In genomic region chr15:53658827-53659226, GRCh38 we compare ENCODE assay signal across 17 cellular contexts.
DNase-seq lines count a peak whose midpoint lies in the region; ATAC-seq, FAIRE-seq and TF ChIP-seq lines count a peak whose summit lies in the region.
"Had no signal": no experiment of that assay in that cellular context is flagged by ENCODE, and none has a peak within 500 bp of the region (broad histone marks: within the 10 kb centered on the region; RNA-seq: fewer than 3 reads in every experiment).

No MANE protein-coding gene starts in this region.

- ATAC-seq in A549: no peak
- ATAC-seq: activated CD8-positive, alpha-beta T cell treated with anti-CD3 and anti-CD28 coated beads, Interleukin-2, amount 10 ng/mL, durations not matched to agents 7 days and 5 days; CD8-positive, alpha-beta T cell; stimulated activated memory B cell treated with anti-CD40 and anti-IgM and Interleukin-4, amounts not matched to agents 10 μg/mL and 1 μg/mL and 100 μg/mL, for 72 hours had no signal

- intact Hi-C loops in CD14-positive monocyte (cut with micrococcal nuclease): no loop called here

- H3K27ac ChIP-seq in A549: no peak overlapping the region
- peak overlapping the region; percentile 6 for H3K27ac ChIP-seq in endodermal cell (ENCODE audit: low read depth, low read length)
- H3K27ac ChIP-seq: SJSA1 had no signal

- H3K4me1 ChIP-seq in A549 (no peaks in the 10 kb centered on the region), endodermal cell (ENCODE audit: control insufficient read depth, insufficient read depth, low read length) (no peaks in the 10 kb centered on the region)
- H3K4me1 ChIP-seq: SJSA1 had no signal

- H3K27ac Mint-ChIP-seq in endodermal cell (no peak overlapping the region), CD14-positive monocyte (no peak overlapping the region)
- H3K27ac Mint-ChIP-seq: activated CD8-positive, alpha-beta T cell treated with anti-CD3 and anti-CD28 coated beads, Interleukin-2, amount 10 ng/mL, durations not matched to agents 7 days and 5 days; CD8-positive, alpha-beta T cell; stimulated activated memory B cell treated with anti-CD40 and anti-IgM and Interleukin-4, amounts not matched to agents 10 μg/mL and 1 μg/mL and 100 μg/mL, for 72 hours had no signal

- H3K4me2 ChIP-seq in A549: no peak overlapping the region

- TF ChIP-seq POLR2A in A549 (IDR thresholded peaks at IDR 0.05; ENCODE audit: low read length): no peak

- no peak for TF ChIP-seq CTCF in A549 (IDR thresholded peaks at IDR 0.05)
- no peak for TF ChIP-seq CTCF in endodermal cell (conservative IDR thresholded peaks at IDR 0.05)
- TF ChIP-seq CTCF in CD14-positive monocyte (IDR thresholded peaks at IDR 0.05): no peak

- WGBS in A549 (ENCODE audit: missing lambda C conversion rate): 54% methylated on average over 2 of the region's 2 CpGs
- 71 to 80% methylated on average over 2 of the region's 2 CpGs for WGBS in endodermal cell (ENCODE audit: insufficient coverage in 1 of 2, insufficient read length in 1 of 2), 2 experiments

- H3K4me3 Mint-ChIP-seq in endodermal cell (no peak overlapping the region), CD14-positive monocyte (no peak overlapping the region)
- H3K4me3 Mint-ChIP-seq: activated CD8-positive, alpha-beta T cell treated with anti-CD3 and anti-CD28 coated beads, Interleukin-2, amount 10 ng/mL, durations not matched to agents 7 days and 5 days; CD8-positive, alpha-beta T cell; stimulated activated memory B cell treated with anti-CD40 and anti-IgM and Interleukin-4, amounts not matched to agents 10 μg/mL and 1 μg/mL and 100 μg/mL, for 72 hours had no signal

- POLR2A ChIA-PET in A549 (lab: Yijun Ruan, JAX): no interaction called here

- H3K9ac ChIP-seq in endodermal cell (ENCODE audit: extremely low read depth, low read length, poor library complexity, severe bottlenecking): no peak overlapping the region

- H3K27me3 ChIP-seq in endodermal cell (ENCODE audit: control insufficient read depth, insufficient read depth, low read length, poor library complexity, severe bottlenecking): no peaks in the 10 kb centered on the region
- H3K27me3 ChIP-seq: SJSA1 had no signal

- H3K27me3 Mint-ChIP-seq in endodermal cell (ENCODE audit: insufficient read depth) (no peaks in the 10 kb centered on the region), CD14-positive monocyte (ENCODE audit: low read depth in 3 of 3) (peaks cover 0 to 2% (median 0%) of the 10 kb centered on the region in 3 donors)
- H3K27me3 Mint-ChIP-seq: stimulated activated memory B cell treated with anti-CD40 and anti-IgM and Interleukin-4, amounts not matched to agents 10 μg/mL and 1 μg/mL and 100 μg/mL, for 72 hours had no signal

- DNase-seq in A549 (ENCODE audit: low read depth in 1 of 2, low spot score in 1 of 2) (no peak), NCI-H1436 (lab: John Stamatoyannopoulos, UW) (peak; percentile 72), NCI-H345 treated with DMSO at 0.1 percent for 48 hours (lab: John Stamatoyannopoulos, UW; ENCODE audit: unreplicated experiment) (peak; percentile 90), endodermal cell (no peak), amygdala (lab: John Stamatoyannopoulos, UW) (no peak), GF-D8 (lab: John Stamatoyannopoulos, UW) (no peak), CD14-positive monocyte (ENCODE audit: low spot score) (no peak)
- DNase-seq in stimulated activated CD8-positive, alpha-beta memory T cell treated with anti-CD3 and anti-CD28 coated beads, Interleukin-4, amount 100 ng/mL, for 48 hours: no peak
- DNase-seq: 8988T; activated CD8-positive, alpha-beta T cell treated with anti-CD3 and anti-CD28 coated beads, Interleukin-2, amount 10 ng/mL, durations not matched to agents 7 days and 5 days; CD8-positive, alpha-beta T cell; KG1; mammary epithelial cell; stimulated activated CD4-positive, alpha-beta T cell treated with anti-CD3 and anti-CD28 coated beads, Interleukin-4, amount 100 ng/mL, for 4 hours had no signal

- H3K36me3 Mint-ChIP-seq in endodermal cell (ENCODE audit: low read depth) (no peaks in the 10 kb centered on the region), CD14-positive monocyte (no peaks in the 10 kb centered on the region)
- H3K36me3 Mint-ChIP-seq: CD8-positive, alpha-beta T cell; stimulated activated memory B cell treated with anti-CD40 and anti-IgM and Interleukin-4, amounts not matched to agents 10 μg/mL and 1 μg/mL and 100 μg/mL, for 72 hours had no signal

- no peak for TF ChIP-seq RAD21 in A549 (conservative IDR thresholded peaks at IDR 0.05 in 1 of 2, IDR thresholded peaks at IDR 0.05 in 1 of 2)

- no peak for FAIRE-seq in A549 (lab: Jason Lieb, UNC)
- FAIRE-seq: TTC549 had no signal

- H3K4me3 ChIP-seq in A549: no peak overlapping the region
- no peak overlapping the region for H3K4me3 ChIP-seq in endodermal cell (ENCODE audit: low read length)
- H3K4me3 ChIP-seq: SJSA1 had no signal

- no peaks in the 10 kb centered on the region for H3K36me3 ChIP-seq in endodermal cell (ENCODE audit: control insufficient read depth, insufficient read depth, low read length)
- H3K36me3 ChIP-seq: SJSA1 had no signal

- peaks cover 4% of the 10 kb centered on the region for H3K4me1 Mint-ChIP-seq in endodermal cell
- no peaks in the 10 kb centered on the region for H3K4me1 Mint-ChIP-seq in CD14-positive monocyte
- H3K4me1 Mint-ChIP-seq: stimulated activated memory B cell treated with anti-CD40 and anti-IgM and Interleukin-4, amounts not matched to agents 10 μg/mL and 1 μg/mL and 100 μg/mL, for 72 hours had no signal

- H3K9me3 ChIP-seq in A549 (no peaks in the 10 kb centered on the region), endodermal cell (ENCODE audit: control insufficient read depth, low read length) (no peaks in the 10 kb centered on the region)
- H3K9me3 ChIP-seq: SJSA1 had no signal

- H3K9me3 Mint-ChIP-seq in endodermal cell: no peaks in the 10 kb centered on the region
- no peaks in the 10 kb centered on the region for H3K9me3 Mint-ChIP-seq in CD14-positive monocyte
- H3K9me3 Mint-ChIP-seq: CD8-positive, alpha-beta T cell; stimulated activated memory B cell treated with anti-CD40 and anti-IgM and Interleukin-4, amounts not matched to agents 10 μg/mL and 1 μg/mL and 100 μg/mL, for 72 hours had no signal

- CTCF ChIA-PET in A549 (lab: Yijun Ruan, JAX): interaction anchor here (1.3 kb wide), 1 partner anchor 123 kb away, joined by 3 read pairs; no protein-coding TSS in a partner anchor

- no peak for TF ChIP-seq EP300 in A549 (IDR thresholded peaks at IDR 0.05)

TF ChIP-seq in A549, 52 proteins besides CTCF, POLR2A, EP300 and RAD21:
- peak; percentile 79 for TF ChIP-seq MAFK (IDR thresholded peaks at IDR 0.05; ENCODE audit: partially characterized antibody)
- TF ChIP-seq REST (IDR thresholded peaks at IDR 0.05): no peak
- TF ChIP-seq E2F6 (IDR thresholded peaks at IDR 0.05; ENCODE audit: borderline replicate concordance, low read depth): no peak

Comparison
In these comparisons a context has a peak if more than half of its experiments do, and no peak if none do; other contexts are left out.
1. DNase-seq: peak in NCI-H1436 (single experiment) and NCI-H345 treated with DMSO at 0.1 percent for 48 hours (single experiment); none in A549 (0 of 2), endodermal cell (single experiment), amygdala (0 of 56), GF-D8 (single experiment), CD14-positive monocyte (single experiment) and stimulated activated CD8-positive, alpha-beta memory T cell treated with anti-CD3 and anti-CD28 coated beads, Interleukin-4, amount 100 ng/mL, for 48 hours (single experiment).